Comparison of ENCODE assay signal across 27 cellular contexts in genomic region chr11:57485217-57486007, GRCh38. TPM values are rescaled to one million over a fixed set of nuclear protein-coding genes. Genes with fewer than 3 reads are reported as not detected.
DNase-seq lines count a peak whose midpoint lies in the region; ATAC-seq and TF ChIP-seq lines count a peak whose summit lies in the region.
"Had no signal": no experiment of that assay in that cellular context is flagged by ENCODE, and none has a peak within 500 bp of the region (broad histone marks: within the 10 kb centered on the region; RNA-seq: fewer than 3 reads in every experiment).

No MANE protein-coding gene starts in this region.

- TF ChIP-seq CTCF in endothelial cell (IDR thresholded peaks at IDR 0.05; ENCODE audit: unreplicated experiment): no peak

- no peak overlapping the region for H3K27ac Mint-ChIP-seq in activated naive CD8-positive, alpha-beta T cell treated with anti-CD3 and anti-CD28 coated beads, Interleukin-2, amount 50 U/mL, for 24 hours
- H3K27ac Mint-ChIP-seq in activated naive CD8-positive, alpha-beta T cell treated with anti-CD3 and anti-CD28 coated beads for 36 hours: no peak overlapping the region
- H3K27ac Mint-ChIP-seq in stimulated activated naive B cell treated with anti-CD40 and anti-IgM and Interleukin-4, amounts not matched to agents 10 μg/mL and 1 μg/mL and 100 μg/mL, for 72 hours: peak overlapping the region; percentile 52
- no peak overlapping the region for H3K27ac Mint-ChIP-seq in endothelial cell (ENCODE audit: unreplicated experiment)
- H3K27ac Mint-ChIP-seq: activated CD8-positive, alpha-beta T cell treated with anti-CD3 and anti-CD28 coated beads for 36 hours; nephron progenitor cell; WTC11 had no signal

- ATAC-seq in activated naive CD8-positive, alpha-beta T cell treated with anti-CD3 and anti-CD28 coated beads, Interleukin-2, amount 50 U/mL, for 24 hours: peak; percentile 9
- no peak for ATAC-seq in stimulated activated naive B cell treated with anti-CD40 and anti-IgM and Interleukin-4, amounts not matched to agents 10 μg/mL and 1 μg/mL and 100 μg/mL, for 72 hours (replicated peaks)
- ATAC-seq in HG03354 (IDR thresholded peaks at IDR 0.05; ENCODE audit: poor library complexity, severe bottlenecking, unreplicated experiment): no peak
- ATAC-seq: activated CD8-positive, alpha-beta T cell treated with anti-CD3 and anti-CD28 coated beads for 36 hours; left ventricle myocardium superior; sciatic nerve; WTC11 had no signal

- H3K9me3 Mint-ChIP-seq in activated naive CD8-positive, alpha-beta T cell treated with anti-CD3 and anti-CD28 coated beads, Interleukin-2, amount 50 U/mL, for 24 hours: no peaks in the 10 kb centered on the region
- H3K9me3 Mint-ChIP-seq in activated naive CD8-positive, alpha-beta T cell treated with anti-CD3 and anti-CD28 coated beads for 36 hours: no peaks in the 10 kb centered on the region
- no peaks in the 10 kb centered on the region for H3K9me3 Mint-ChIP-seq in stimulated activated naive B cell treated with anti-CD40 and anti-IgM and Interleukin-4, amounts not matched to agents 10 μg/mL and 1 μg/mL and 100 μg/mL, for 72 hours
- no peaks in the 10 kb centered on the region for H3K9me3 Mint-ChIP-seq in endothelial cell (ENCODE audit: unreplicated experiment)
- H3K9me3 Mint-ChIP-seq: activated CD8-positive, alpha-beta T cell treated with anti-CD3 and anti-CD28 coated beads for 36 hours; central memory CD8-positive, alpha-beta T cell; nephron progenitor cell; WTC11 had no signal

- H3K4me1 Mint-ChIP-seq in activated naive CD8-positive, alpha-beta T cell treated with anti-CD3 and anti-CD28 coated beads, Interleukin-2, amount 50 U/mL, for 24 hours: peaks cover 19% of the 10 kb centered on the region
- H3K4me1 Mint-ChIP-seq in activated naive CD8-positive, alpha-beta T cell treated with anti-CD3 and anti-CD28 coated beads for 36 hours: peaks cover 4% of the 10 kb centered on the region
- H3K4me1 Mint-ChIP-seq in stimulated activated naive B cell treated with anti-CD40 and anti-IgM and Interleukin-4, amounts not matched to agents 10 μg/mL and 1 μg/mL and 100 μg/mL, for 72 hours: peaks cover 18 to 40% of the 10 kb centered on the region in 2 donors
- H3K4me1 Mint-ChIP-seq in endothelial cell (ENCODE audit: unreplicated experiment): peaks cover 9% of the 10 kb centered on the region

- no peak overlapping the region for H3K4me3 Mint-ChIP-seq in activated naive CD8-positive, alpha-beta T cell treated with anti-CD3 and anti-CD28 coated beads, Interleukin-2, amount 50 U/mL, for 24 hours
- no peak overlapping the region for H3K4me3 Mint-ChIP-seq in activated naive CD8-positive, alpha-beta T cell treated with anti-CD3 and anti-CD28 coated beads for 36 hours
- no peak overlapping the region for H3K4me3 Mint-ChIP-seq in stimulated activated naive B cell treated with anti-CD40 and anti-IgM and Interleukin-4, amounts not matched to agents 10 μg/mL and 1 μg/mL and 100 μg/mL, for 72 hours
- H3K4me3 Mint-ChIP-seq in endothelial cell (ENCODE audit: unreplicated experiment): no peak overlapping the region
- H3K4me3 Mint-ChIP-seq: activated CD8-positive, alpha-beta T cell treated with anti-CD3 and anti-CD28 coated beads for 36 hours; central memory CD8-positive, alpha-beta T cell; nephron progenitor cell; WTC11 had no signal

- peaks cover 34% of the 10 kb centered on the region for H3K36me3 Mint-ChIP-seq in activated naive CD8-positive, alpha-beta T cell treated with anti-CD3 and anti-CD28 coated beads, Interleukin-2, amount 50 U/mL, for 24 hours (ENCODE audit: low read depth)
- H3K36me3 Mint-ChIP-seq in activated naive CD8-positive, alpha-beta T cell treated with anti-CD3 and anti-CD28 coated beads for 36 hours: peaks cover 36% of the 10 kb centered on the region
- H3K36me3 Mint-ChIP-seq in stimulated activated naive B cell treated with anti-CD40 and anti-IgM and Interleukin-4, amounts not matched to agents 10 μg/mL and 1 μg/mL and 100 μg/mL, for 72 hours: peaks cover 4 to 14% of the 10 kb centered on the region in 2 donors
- peaks cover 11% of the 10 kb centered on the region for H3K36me3 Mint-ChIP-seq in endothelial cell (ENCODE audit: low read depth, unreplicated experiment)

- DNase-seq in activated naive CD8-positive, alpha-beta T cell treated with anti-CD3 and anti-CD28 coated beads, Interleukin-2, amount 50 U/mL, for 24 hours: no peak
- no peak for DNase-seq in activated naive CD8-positive, alpha-beta T cell treated with anti-CD3 and anti-CD28 coated beads for 36 hours
- DNase-seq in NOMO-1 treated with DMSO at 0.1 percent for 48 hours (lab: John Stamatoyannopoulos, UW; ENCODE audit: unreplicated experiment) (peak; percentile 90), amniotic epithelial cell (ENCODE audit: low read depth) (peak; percentile 35), endothelial cell (ENCODE audit: low spot score) (no peak), NCI-H1105 treated with DMSO at 0.1 percent for 48 hours (lab: John Stamatoyannopoulos, UW) (no peak)
- DNase-seq in stimulated activated naive B cell treated with anti-CD40 and anti-IgM and Interleukin-4, amounts not matched to agents 10 μg/mL and 1 μg/mL and 100 μg/mL, for 72 hours: no peak
- DNase-seq: activated CD8-positive, alpha-beta T cell treated with anti-CD3 and anti-CD28 coated beads for 36 hours; aorta; BE2C; Calu3; dorsolateral prefrontal cortex; foreskin melanocyte; H7; left ventricle myocardium superior; NCI-H187 treated with DMSO at 0.1 percent for 48 hours; nephron progenitor cell; stimulated activated CD8-positive, alpha-beta memory T cell treated with anti-CD3 and anti-CD28 coated beads, Interleukin-4, amount 100 ng/mL, for 48 hours; T-helper 2 cell; upper lobe of right lung had no signal

- H3K27me3 Mint-ChIP-seq in activated naive CD8-positive, alpha-beta T cell treated with anti-CD3 and anti-CD28 coated beads, Interleukin-2, amount 50 U/mL, for 24 hours: peaks cover 15% of the 10 kb centered on the region
- peaks cover 8% of the 10 kb centered on the region for H3K27me3 Mint-ChIP-seq in activated naive CD8-positive, alpha-beta T cell treated with anti-CD3 and anti-CD28 coated beads for 36 hours
- peaks cover 9 to 10% of the 10 kb centered on the region in 2 donors for H3K27me3 Mint-ChIP-seq in stimulated activated naive B cell treated with anti-CD40 and anti-IgM and Interleukin-4, amounts not matched to agents 10 μg/mL and 1 μg/mL and 100 μg/mL, for 72 hours
- peaks cover 10% of the 10 kb centered on the region for H3K27me3 Mint-ChIP-seq in endothelial cell (ENCODE audit: unreplicated experiment)

RNA-seq across cellular contexts. Expression of gene RTN4RL2, which starts 25.1 kb away (rescaled TPM):
- under 1 TPM; 0.43 to 0.44 TPM for total RNA-seq in activated naive CD8-positive, alpha-beta T cell treated with anti-CD3 and anti-CD28 coated beads for 36 hours
- total RNA-seq in endothelial cell (ENCODE audit: unreplicated experiment): 0.62 TPM

RNA-seq across cellular contexts. Expression of gene SLC43A1, which starts 30.1 kb away (rescaled TPM):
- total RNA-seq in activated naive CD8-positive, alpha-beta T cell treated with anti-CD3 and anti-CD28 coated beads for 36 hours: 10 to 100 TPM; 36.8 to 37.1 TPM
- total RNA-seq in endothelial cell (ENCODE audit: unreplicated experiment): 10.4 TPM

RNA-seq across cellular contexts. Expression of gene TIMM10, which starts 45.1 kb away (rescaled TPM):
- total RNA-seq in activated naive CD8-positive, alpha-beta T cell treated with anti-CD3 and anti-CD28 coated beads for 36 hours: 100 to 1,000 TPM; 134 to 137 TPM
- 60.2 TPM for total RNA-seq in endothelial cell (ENCODE audit: unreplicated experiment)

RNA-seq across cellular contexts. Expression of gene SMTNL1, which starts 52.0 kb away (rescaled TPM):
- not detected for total RNA-seq in activated naive CD8-positive, alpha-beta T cell treated with anti-CD3 and anti-CD28 coated beads for 36 hours
- 45.2 TPM for total RNA-seq in endothelial cell (ENCODE audit: unreplicated experiment)
- total RNA-seq: activated CD8-positive, alpha-beta T cell treated with anti-CD3 and anti-CD28 coated beads for 36 hours; aorta; Calu3; epithelial cell of proximal tubule; H7; left ventricle myocardium superior; posterior vena cava; sciatic nerve; SK-MEL-5; upper lobe of right lung had no signal

RNA-seq across cellular contexts. Expression of gene SLC43A3, which starts 58.5 kb away (rescaled TPM):
- 100 to 1,000 TPM; 331 to 348 TPM for total RNA-seq in activated naive CD8-positive, alpha-beta T cell treated with anti-CD3 and anti-CD28 coated beads for 36 hours
- 17.5 TPM for total RNA-seq in endothelial cell (ENCODE audit: unreplicated experiment)

Comparison
In these comparisons a context has a peak if more than half of its experiments do, and no peak if none do; other contexts are left out.
1. DNase-seq: peak in NOMO-1 treated with DMSO at 0.1 percent for 48 hours (single experiment) and amniotic epithelial cell (single experiment); none in activated naive CD8-positive, alpha-beta T cell treated with anti-CD3 and anti-CD28 coated beads, Interleukin-2, amount 50 U/mL, for 24 hours (single experiment), activated naive CD8-positive, alpha-beta T cell treated with anti-CD3 and anti-CD28 coated beads for 36 hours (single experiment), stimulated activated naive B cell treated with anti-CD40 and anti-IgM and Interleukin-4, amounts not matched to agents 10 μg/mL and 1 μg/mL and 100 μg/mL, for 72 hours (single experiment), endothelial cell (single experiment) and NCI-H1105 treated with DMSO at 0.1 percent for 48 hours (single experiment).